8 cellular contexts compared by ENCODE assay signal in genomic region chr10:96044686-96045085, GRCh38. TPM values are rescaled to one million over a fixed set of nuclear protein-coding genes. Genes with fewer than 3 reads are reported as not detected.
DNase-seq lines count a peak whose midpoint lies in the region; ATAC-seq, FAIRE-seq and TF ChIP-seq lines count a peak whose summit lies in the region.

No MANE protein-coding gene starts in this region.

- H3K27me3 Mint-ChIP-seq in GM23338 (ENCODE audit: insufficient read depth, low read depth, poor library complexity), result peaks cover 3% of the 10 kb centered on the region
- no peaks in the 10 kb centered on the region for H3K27me3 Mint-ChIP-seq in natural killer cell treated with Interleukin-12 subunit alpha and Interleukin-12 subunit beta and Interleukin-15 and Interleukin-18, amount 100 ng/mL, for 72 hours

- no peak for TF ChIP-seq CTCF in GM23338 (conservative IDR thresholded peaks at IDR 0.05; ENCODE audit: low read depth in 2 of 2)
- TF ChIP-seq CTCF in Peyer's patch (IDR thresholded peaks at IDR 0.05), result no peak

- peaks cover 24% of the 10 kb centered on the region for H4K20me1 ChIP-seq in GM23338 (replicated peaks; ENCODE audit: insufficient read depth)

- TF ChIP-seq POLR2A in Peyer's patch (IDR thresholded peaks at IDR 0.05), result no peak

- DNase-seq in GM23338 (ENCODE audit: low spot score) (peak; percentile 35), Peyer's patch (no peak), middle frontal gyrus (ENCODE audit: extremely low spot score, low spot score) (no peak), frontal cortex (ENCODE audit: low spot score in 2 of 2) (no peak), HPDE6-E6E7 (ENCODE audit: extremely low spot score) (no peak)
- DNase-seq in natural killer cell treated with Interleukin-12 subunit alpha and Interleukin-12 subunit beta and Interleukin-15 and Interleukin-18, amount 100 ng/mL, for 72 hours (ENCODE audit: low spot score), result no peak
- no peak for DNase-seq in stimulated activated CD8-positive, alpha-beta memory T cell treated with anti-CD3 and anti-CD28 coated beads, Interleukin-4, amount 100 ng/mL, for 48 hours

- H3K4me2 ChIP-seq in GM23338, result peak overlapping the region; percentile 91

- no peaks in the 10 kb centered on the region for H3F3A ChIP-seq in GM23338 (replicated peaks; ENCODE audit: low read depth)

- H3K4me3 Mint-ChIP-seq in GM23338, result peak overlapping the region; percentile 89
- H3K4me3 Mint-ChIP-seq in natural killer cell treated with Interleukin-12 subunit alpha and Interleukin-12 subunit beta and Interleukin-15 and Interleukin-18, amount 100 ng/mL, for 72 hours, result peak overlapping the region; percentile 85

- H3K27ac ChIP-seq in GM23338 (ENCODE audit: low read depth), result no peak overlapping the region
- H3K27ac ChIP-seq in Peyer's patch, result peak overlapping the region in 3 of 4 donors; percentile 78 to 89 (median 85)
- no peak overlapping the region for H3K27ac ChIP-seq in ectodermal cell (ENCODE audit: insufficient read depth, low read depth, low read length, poor library complexity, severe bottlenecking)

- peaks cover 35% of the 10 kb centered on the region for H3K36me3 Mint-ChIP-seq in GM23338 (ENCODE audit: low read depth)
- H3K36me3 Mint-ChIP-seq in natural killer cell treated with Interleukin-12 subunit alpha and Interleukin-12 subunit beta and Interleukin-15 and Interleukin-18, amount 100 ng/mL, for 72 hours, result peaks cover 20% of the 10 kb centered on the region

- peaks cover 25% of the 10 kb centered on the region for H3K4me1 Mint-ChIP-seq in GM23338
- H3K4me1 Mint-ChIP-seq in natural killer cell treated with Interleukin-12 subunit alpha and Interleukin-12 subunit beta and Interleukin-15 and Interleukin-18, amount 100 ng/mL, for 72 hours (ENCODE audit: low read depth in 2 of 2), result peaks cover 38 to 43% of the 10 kb centered on the region in 2 donors

- peak overlapping the region; percentile 25; the same call in 1 of the 2 replicates for H2AFZ ChIP-seq in GM23338

- H3K36me3 ChIP-seq in GM23338 (ENCODE audit: insufficient read depth) (peaks cover 8% of the 10 kb centered on the region; the same call in 1 of the 2 replicates), Peyer's patch (no peaks in the 10 kb centered on the region), ectodermal cell (ENCODE audit: control insufficient read depth, insufficient read depth, low read length) (no peaks in the 10 kb centered on the region)

- H3K27ac Mint-ChIP-seq in GM23338, result peak overlapping the region; percentile 49; the same call in 1 of the 2 replicates
- peak overlapping the region; percentile 81 to 91 for H3K27ac Mint-ChIP-seq in natural killer cell treated with Interleukin-12 subunit alpha and Interleukin-12 subunit beta and Interleukin-15 and Interleukin-18, amount 100 ng/mL, for 72 hours

- no peaks in the 10 kb centered on the region for H3K9me2 ChIP-seq in GM23338 (ENCODE audit: insufficient read depth)

- H3K27me3 ChIP-seq in GM23338 (ENCODE audit: insufficient read depth) (peaks cover 13% of the 10 kb centered on the region), Peyer's patch (no peaks in the 10 kb centered on the region), ectodermal cell (ENCODE audit: control insufficient read depth, insufficient read depth, low read length, poor library complexity, severe bottlenecking) (no peaks in the 10 kb centered on the region)

- H3K9me3 ChIP-seq in Peyer's patch (no peaks in the 10 kb centered on the region), ectodermal cell (ENCODE audit: control insufficient read depth, low read length) (no peaks in the 10 kb centered on the region)

- peaks cover 4% of the 10 kb centered on the region; the same call in 2 of the 3 replicates for H3K9me3 Mint-ChIP-seq in GM23338
- no peaks in the 10 kb centered on the region for H3K9me3 Mint-ChIP-seq in natural killer cell treated with Interleukin-12 subunit alpha and Interleukin-12 subunit beta and Interleukin-15 and Interleukin-18, amount 100 ng/mL, for 72 hours

- WGBS in ectodermal cell, 2 experiments, result 3 to 6% methylated on average over 9 of the region's 9 CpGs

- no peak for FAIRE-seq in frontal cortex (lab: Jason Lieb, UNC)

- no peak for ATAC-seq in GM23338
- ATAC-seq in natural killer cell treated with Interleukin-12 subunit alpha and Interleukin-12 subunit beta and Interleukin-15 and Interleukin-18, amount 100 ng/mL, for 72 hours, result no peak

- H3K4me1 ChIP-seq in GM23338 (ENCODE audit: insufficient read depth) (0 out of 2 replicates have a peak, but pooled peaks cover 13% of the 10 kb centered on the region), Peyer's patch (peaks cover 0 to 18% (median 3%) of the 10 kb centered on the region in 4 donors), ectodermal cell (ENCODE audit: control insufficient read depth, insufficient read depth, low read length) (peaks cover 8% of the 10 kb centered on the region)

- H3K79me2 ChIP-seq in GM23338 (replicated peaks; ENCODE audit: insufficient read depth), result peaks cover 59% of the 10 kb centered on the region

- peak overlapping the region; percentile 72 for H3K4me3 ChIP-seq in GM23338
- peak overlapping the region; percentile 70 to 90 (median 88) for H3K4me3 ChIP-seq in Peyer's patch
- peak overlapping the region; percentile 90 for H3K4me3 ChIP-seq in ectodermal cell (ENCODE audit: insufficient read depth, low read depth, low read length)

TF ChIP-seq in GM23338, 12 proteins besides CTCF, POLR2A, EP300 and RAD21 (continues in another document):
- TF ChIP-seq EZH2 (IDR thresholded peaks at IDR 0.05; ENCODE audit: low read depth, unreplicated experiment) (no peak), CREB1 (CRISPR knock-in tag; IDR thresholded peaks at IDR 0.05; ENCODE audit: low read depth) (no peak), JUNB (IDR thresholded peaks at IDR 0.05; ENCODE audit: unreplicated experiment) (no peak), ZNF114 (CRISPR knock-in tag; IDR thresholded peaks at IDR 0.05) (no peak), POLR2AphosphoS5 (IDR thresholded peaks at IDR 0.05; ENCODE audit: low read depth) (no peak), ZNF462 (CRISPR knock-in tag; IDR thresholded peaks at IDR 0.05) (no peak)

RNA-seq across cellular contexts. Expression of gene CCNJ, which starts 1.3 kb away (rescaled TPM):
- 29.6 and 31.6 TPM in 2 replicates for total RNA-seq in GM23338 (2014; rRNA removed; shearing (Covaris generic))
- polyA plus RNA-seq in GM23338 (2016; fragmentation: Nextera tagmentation; extraction: Ambion mirVana), result 11.6 and 14.1 TPM in 2 replicates
- total RNA-seq in Peyer's patch (1 to 10 TPM; 1.7 to 5.8 (median 4.5) TPM), frontal cortex (17.1 TPM)
- polyA plus RNA-seq in ectodermal cell (2013, experiment 1 of 4), result 42.6 TPM
- polyA plus RNA-seq in ectodermal cell (2013, experiment 2 of 4), result 44.4 TPM
- 36.2 TPM for polyA plus RNA-seq in ectodermal cell (2013, experiment 3 of 4)
- 37.1 TPM for polyA plus RNA-seq in ectodermal cell (2013, experiment 4 of 4)
- total RNA-seq in natural killer cell treated with Interleukin-12 subunit alpha and Interleukin-12 subunit beta and Interleukin-15 and Interleukin-18, amount 100 ng/mL, for 72 hours, result 10 to 100 TPM; 12.1 to 14.2 TPM

Comparison
In these comparisons a context has a peak if more than half of its experiments do, and no peak if none do; other contexts are left out.
1. H3K27ac ChIP-seq: peak in Peyer's patch (3 of 4); none in GM23338 (single experiment) and ectodermal cell (single experiment).
2. Peak in every context shown above with its lines, with median percentiles within 50 percentile points of each other: H3K4me3 ChIP-seq.